Comparison of ENCODE assay signal across 8 cellular contexts in the genomic region with DNA sequence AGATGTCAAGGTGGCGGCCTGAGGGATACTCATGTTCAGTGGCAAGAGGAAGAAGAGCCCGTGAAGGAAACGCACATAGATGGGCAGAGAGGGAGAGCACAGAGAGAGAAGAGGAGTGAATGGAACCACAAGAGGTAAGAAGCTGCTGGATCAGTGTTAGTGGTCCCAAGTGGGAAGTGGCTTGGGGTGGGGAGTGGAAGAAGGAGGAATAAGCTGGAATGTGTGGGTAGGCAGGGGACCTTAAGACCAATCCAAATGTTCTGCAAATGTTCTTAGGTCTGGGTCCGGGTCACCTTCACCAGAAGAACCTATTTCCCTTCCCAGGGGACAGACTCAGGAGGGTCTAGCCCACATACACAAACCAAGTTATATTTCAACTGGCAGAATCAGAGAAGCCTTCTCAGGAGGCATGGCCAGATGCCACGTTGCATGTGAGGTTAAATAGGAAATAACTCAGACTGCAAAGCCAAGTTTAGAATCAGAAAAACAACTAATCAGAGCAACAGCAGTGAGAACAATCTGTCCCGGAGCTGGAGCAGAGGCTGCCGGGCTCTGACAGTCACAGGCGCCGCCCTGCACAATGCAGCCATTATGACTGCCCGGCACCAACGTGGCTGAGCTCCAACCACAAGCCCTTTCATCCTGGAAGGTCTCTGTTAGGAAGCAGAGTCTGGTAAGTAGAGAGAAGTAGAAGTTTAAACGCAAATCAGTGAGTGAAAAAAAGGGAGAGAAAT.
A peak's percentile ranks its signal among the peaks of the same experiment; 100 is the strongest.
DNase-seq lines count a peak whose midpoint lies in the region; ATAC-seq lines count a peak whose summit lies in the region.

No MANE protein-coding gene starts in this region.

- no peaks in the 10 kb centered on the region for H3K27me3 Mint-ChIP-seq in activated naive CD8-positive, alpha-beta T cell treated with anti-CD3 and anti-CD28 coated beads for 36 hours

- H3K9me3 Mint-ChIP-seq in activated naive CD8-positive, alpha-beta T cell treated with anti-CD3 and anti-CD28 coated beads for 36 hours, result no peaks in the 10 kb centered on the region

- intact Hi-C loops in Right ventricle myocardium superior (cut with DNase I) (no loop called here), posterior vena cava (cut with DNase I) (loop anchor here in 1 of 2 donors (10.0 kb wide), 1 partner anchor 1586 kb away; no protein-coding TSS in a partner anchor)

- H3K27ac Mint-ChIP-seq in activated naive CD8-positive, alpha-beta T cell treated with anti-CD3 and anti-CD28 coated beads for 36 hours, result peak overlapping the region; percentile 21

- peaks cover 10% of the 10 kb centered on the region for H3K4me1 Mint-ChIP-seq in activated naive CD8-positive, alpha-beta T cell treated with anti-CD3 and anti-CD28 coated beads for 36 hours

- DNase-seq in COLO829 (ENCODE audit: low spot score), result peak; percentile 79
- DNase-seq in activated naive CD8-positive, alpha-beta T cell treated with anti-CD3 and anti-CD28 coated beads for 36 hours, result no peak
- DNase-seq in Right ventricle myocardium superior, result peak; percentile 93
- DNase-seq in posterior vena cava (ENCODE audit: low spot score), result peak; percentile 95
- no peak for DNase-seq in amniotic stem cell (lab: John Stamatoyannopoulos, UW)
- DNase-seq in EL, result no peak

- ATAC-seq in Right ventricle myocardium superior (ENCODE audit: poor library complexity), result peak; percentile 98
- no peak for ATAC-seq in HG03565 (IDR thresholded peaks at IDR 0.05; ENCODE audit: unreplicated experiment)
- no peak for ATAC-seq in GM19452 (IDR thresholded peaks at IDR 0.05; ENCODE audit: unreplicated experiment)

- H3K4me3 Mint-ChIP-seq in activated naive CD8-positive, alpha-beta T cell treated with anti-CD3 and anti-CD28 coated beads for 36 hours, result peak overlapping the region; percentile 60

- no peaks in the 10 kb centered on the region for H3K36me3 Mint-ChIP-seq in activated naive CD8-positive, alpha-beta T cell treated with anti-CD3 and anti-CD28 coated beads for 36 hours

Comparison
In these comparisons a context has a peak if more than half of its experiments do, and no peak if none do; other contexts are left out.
1. DNase-seq: peak in COLO829 (single experiment), Right ventricle myocardium superior (single experiment) and posterior vena cava (single experiment); none in activated naive CD8-positive, alpha-beta T cell treated with anti-CD3 and anti-CD28 coated beads for 36 hours (single experiment), amniotic stem cell (single experiment) and EL (single experiment).